In genomic region chr2:149388120-149388816, GRCh38 we compare ENCODE assay signal across 1 cellular context.
TF ChIP-seq lines count a peak whose summit lies in the region.

No MANE protein-coding gene starts in this region.

TF ChIP-seq in SK-N-SH treated with all-trans-retinoic acid at 6 μM for 48 hours, 23 proteins besides CTCF, POLR2A, EP300 and RAD21 (continued from another document):
- TF ChIP-seq TSHZ2 (CRISPR knock-in tag; IDR thresholded peaks at IDR 0.05), result no peak
